ENCODE assay signal across 24 cellular contexts in the genomic region with DNA sequence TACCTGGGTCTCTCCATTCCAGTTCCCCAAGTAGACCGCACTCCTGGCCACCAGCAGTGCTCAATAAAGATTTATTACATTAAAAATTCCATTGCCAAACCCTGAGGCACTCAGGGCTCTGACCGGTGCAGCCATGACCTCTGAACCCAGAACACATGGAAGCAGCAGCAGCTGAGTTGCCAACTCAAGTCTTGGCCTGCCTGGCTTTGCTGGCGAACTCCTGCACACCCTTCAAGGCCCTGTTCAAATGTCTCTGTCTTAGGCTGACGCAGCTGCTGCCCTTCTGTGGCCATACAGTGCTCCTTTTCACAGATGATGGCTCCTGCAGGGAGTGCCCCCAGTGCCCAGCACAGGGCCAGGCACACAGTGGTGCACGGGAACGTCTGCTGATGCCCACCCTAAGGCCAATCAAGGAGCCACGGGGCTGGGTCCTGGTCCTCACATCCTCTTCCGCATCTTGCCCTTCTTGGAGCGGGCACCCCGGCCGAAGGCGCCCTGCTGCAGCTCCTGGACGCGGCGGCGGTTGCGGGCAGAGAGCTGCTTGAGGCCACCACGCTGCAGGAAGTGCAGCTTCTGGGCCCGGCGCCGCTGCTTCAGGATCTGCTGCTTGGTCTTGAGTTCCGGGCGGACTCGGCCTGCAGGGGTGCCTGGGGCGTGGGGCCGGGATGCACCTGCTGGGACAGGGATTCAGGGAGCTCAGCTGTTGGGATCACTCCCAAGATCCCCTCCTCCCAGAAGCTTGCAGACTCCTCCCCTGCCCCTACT. TPM values are rescaled to one million over a fixed set of nuclear protein-coding genes. Genes with fewer than 3 reads are reported as not detected.
DNase-seq lines count a peak whose midpoint lies in the region; ATAC-seq, FAIRE-seq and TF ChIP-seq lines count a peak whose summit lies in the region.
"Had no signal": no experiment of that assay in that cellular context is flagged by ENCODE, and none has a peak within 500 bp of the region (broad histone marks: within the 10 kb centered on the region; RNA-seq: fewer than 3 reads in every experiment).

No MANE protein-coding gene starts in this region.

- no peak for FAIRE-seq in endothelial cell of umbilical vein (lab: Jason Lieb, UNC)
- FAIRE-seq: A204.1, H54 had no signal

- H3K4me2 ChIP-seq in PC-3 (ENCODE audit: low read length) (no peak overlapping the region), endothelial cell of umbilical vein (ENCODE audit: insufficient read depth, low read length) (no peak overlapping the region)

- H2AFZ ChIP-seq in PC-3 (ENCODE audit: low read length) (no peak overlapping the region), endothelial cell of umbilical vein (ENCODE audit: low read depth, low read length) (no peak overlapping the region)

- no peaks in the 10 kb centered on the region for H3K9me1 ChIP-seq in endothelial cell of umbilical vein (replicated peaks; ENCODE audit: control insufficient read depth, extremely low read depth, insufficient read depth, low read length)

- H3K9me3 ChIP-seq in PC-3 (ENCODE audit: low read length): no peaks in the 10 kb centered on the region
- H3K9me3 ChIP-seq in endothelial cell of umbilical vein (replicated peaks; ENCODE audit: control insufficient read depth, insufficient read depth, low read length): no peaks in the 10 kb centered on the region

- peaks cover 11% of the 10 kb centered on the region for H3K4me1 Mint-ChIP-seq in activated naive CD4-positive, alpha-beta T cell treated with anti-CD3 and anti-CD28 coated beads for 36 hours (ENCODE audit: low read depth)

- H3K27me3 ChIP-seq in PC-3 (ENCODE audit: low read length) (no peaks in the 10 kb centered on the region), endothelial cell of umbilical vein (ENCODE audit: control insufficient read depth in 2 of 2, insufficient read depth in 2 of 2, low read length in 2 of 2) (peaks cover 4 to 9% of the 10 kb centered on the region in 2 experiments)

- no peaks in the 10 kb centered on the region for H3K9me3 Mint-ChIP-seq in activated naive CD4-positive, alpha-beta T cell treated with anti-CD3 and anti-CD28 coated beads for 36 hours
- H3K9me3 Mint-ChIP-seq: CD8-positive, alpha-beta memory T cell; HFFc6; T-cell had no signal

- H3K9ac ChIP-seq in PC-3 (ENCODE audit: low read length) (no peak overlapping the region), endothelial cell of umbilical vein (replicated peaks; ENCODE audit: extremely low read depth, insufficient read depth, low read length) (no peak overlapping the region)

- ATAC-seq in Right ventricle myocardium inferior: no peak
- ATAC-seq in Right ventricle myocardium superior (ENCODE audit: poor library complexity): no peak
- ATAC-seq in PC-3: no peak
- ATAC-seq: T-cell had no signal

- intact Hi-C loops in Right ventricle myocardium inferior (cut with DNase I): no loop called here
- intact Hi-C loops in Right ventricle myocardium superior (cut with DNase I): no loop called here
- intact Hi-C loops in PC-3 (cut with micrococcal nuclease): loop anchor here (10.0 kb wide), 1 partner anchor 64 kb away; no protein-coding TSS in a partner anchor
- intact Hi-C loops in endothelial cell of umbilical vein (cut with micrococcal nuclease): no loop called here
- intact Hi-C loops in activated naive CD4-positive, alpha-beta T cell treated with anti-CD3 and anti-CD28 coated beads for 36 hours (cut with micrococcal nuclease): no loop called here

- TF ChIP-seq POLR2A in endothelial cell of umbilical vein (IDR thresholded peaks at IDR 0.05; ENCODE audit: low read depth, low read length): no peak

- DNase-seq in Right ventricle myocardium inferior (ENCODE audit: missing footprints) (peak; percentile 46), Right ventricle myocardium superior (no peak), PC-3 (no peak), endothelial cell of umbilical vein (ENCODE audit: low read depth, low spot score) (no peak), AML-193 (lab: John Stamatoyannopoulos, UW) (no peak), NOMO-1 (lab: John Stamatoyannopoulos, UW; ENCODE audit: unreplicated experiment in 2 of 2) (no peak), NCI-H345 treated with DMSO at 0.1 percent for 48 hours (lab: John Stamatoyannopoulos, UW; ENCODE audit: unreplicated experiment) (no peak)
- DNase-seq in activated naive CD4-positive, alpha-beta T cell treated with anti-CD3 and anti-CD28 coated beads for 36 hours: no peak
- DNase-seq: CD8-positive, alpha-beta memory T cell; DMS79; HFFc6; KBM-7; NCI-H1092; NCI-H1436; NCI-H2029; NCI-H2227 treated with DMSO at 0.1 percent for 48 hours; NCI-H510A treated with DMSO at 0.1 percent for 48 hours; NCI-H748 treated with DMSO at 0.1 percent for 48 hours; SIG-M5; T-cell had no signal

- no peak for TF ChIP-seq CTCF in PC-3 (conservative IDR thresholded peaks at IDR 0.05; ENCODE audit: low read depth, low read length)
- TF ChIP-seq CTCF in endothelial cell of umbilical vein (IDR thresholded peaks at IDR 0.05; ENCODE audit: extremely low read depth in 1 of 2, insufficient read depth in 1 of 2, low read depth in 1 of 2, low read length in 2 of 2): no peak

- H3K4me3 ChIP-seq in PC-3 (ENCODE audit: low read length) (no peak overlapping the region), endothelial cell of umbilical vein (replicated peaks in 1 of 3; ENCODE audit: insufficient read depth in 1 of 3, low read depth in 1 of 3, low read length in 3 of 3) (no peak overlapping the region)

- no peak overlapping the region for H3K27ac ChIP-seq in PC-3 (ENCODE audit: low read length)
- no peak overlapping the region for H3K27ac ChIP-seq in endothelial cell of umbilical vein (ENCODE audit: insufficient read depth, low read depth, low read length)

- peaks cover 4% of the 10 kb centered on the region for H3K27me3 Mint-ChIP-seq in activated naive CD4-positive, alpha-beta T cell treated with anti-CD3 and anti-CD28 coated beads for 36 hours (ENCODE audit: low read depth)

- dilution Hi-C loops in endothelial cell of umbilical vein (cut with MboI; ENCODE audit: extremely low pct_ligation_motif_present, low sequenced_read_pairs): no loop called here

- H3K9me2 ChIP-seq in PC-3 (replicated peaks; ENCODE audit: low read length): no peaks in the 10 kb centered on the region

- H3K36me3 ChIP-seq in PC-3 (ENCODE audit: low read depth, low read length) (peaks cover 56% of the 10 kb centered on the region), endothelial cell of umbilical vein (ENCODE audit: control insufficient read depth in 2 of 2, extremely low read depth in 1 of 2, insufficient read depth in 2 of 2, low read length in 2 of 2) (peaks cover 7 to 36% of the 10 kb centered on the region in 2 experiments)

- H3K79me2 ChIP-seq in PC-3 (ENCODE audit: low read length): no peaks in the 10 kb centered on the region
- no peaks in the 10 kb centered on the region for H3K79me2 ChIP-seq in endothelial cell of umbilical vein (ENCODE audit: control insufficient read depth, insufficient read depth, low read length)

- H3F3A ChIP-seq in PC-3 (ENCODE audit: low read length, unreplicated experiment): no peaks in the 10 kb centered on the region

- peaks cover 24% of the 10 kb centered on the region for H3K36me3 Mint-ChIP-seq in activated naive CD4-positive, alpha-beta T cell treated with anti-CD3 and anti-CD28 coated beads for 36 hours (ENCODE audit: low read depth)

- H3K4me1 ChIP-seq in PC-3 (ENCODE audit: insufficient read depth, low read length): peaks cover 9% of the 10 kb centered on the region
- H3K4me1 ChIP-seq in endothelial cell of umbilical vein (ENCODE audit: control insufficient read depth, extremely low read depth, insufficient read depth, low read length): no peaks in the 10 kb centered on the region

- H3K27ac Mint-ChIP-seq in activated naive CD4-positive, alpha-beta T cell treated with anti-CD3 and anti-CD28 coated beads for 36 hours: no peak overlapping the region
- H3K27ac Mint-ChIP-seq: HFFc6, T-cell had no signal

- POLR2A ChIA-PET in PC-3 (lab: Charles Lee; ENCODE audit: unreplicated experiment): no interaction called here
- POLR2A ChIA-PET in endothelial cell of umbilical vein (lab: Charles Lee): no interaction called here

- peaks cover 15% of the 10 kb centered on the region; the same call in 1 of the 2 replicates for H4K20me1 ChIP-seq in PC-3 (ENCODE audit: low read length)
- no peaks in the 10 kb centered on the region for H4K20me1 ChIP-seq in endothelial cell of umbilical vein (replicated peaks; ENCODE audit: control insufficient read depth, extremely low read depth, insufficient read depth, low read length)

- H3K4me3 Mint-ChIP-seq in activated naive CD4-positive, alpha-beta T cell treated with anti-CD3 and anti-CD28 coated beads for 36 hours: no peak overlapping the region
- H3K4me3 Mint-ChIP-seq: HFFc6, T-cell had no signal

- CTCF ChIA-PET in PC-3 (lab: Charles Lee) (no interaction called here), endothelial cell of umbilical vein (lab: Charles Lee) (interaction anchor here (2.1 kb wide), 1 partner anchor 166 kb away, joined by 6 read pairs; no protein-coding TSS in a partner anchor)
- CTCF ChIA-PET in activated naive CD4-positive, alpha-beta T cell treated with anti-CD3 and anti-CD28 coated beads for 36 hours (lab: Charles Lee): interaction anchor here (8.0 kb wide), 1 partner anchor 109 kb away, joined by 52 read pairs; no protein-coding TSS in a partner anchor

- BruUV-seq in PC-3 (replicated peaks; lab: Mats Ljungman, UMichigan) (TSS peak; percentile 39), endothelial cell of umbilical vein (replicated peaks; lab: Mats Ljungman, UMichigan) (TSS peak; percentile 96)

RNA-seq across cellular contexts. Expression of a gene that starts 9.1 kb away (rescaled TPM):
- total RNA-seq in Right ventricle myocardium inferior (not detected), Right ventricle myocardium superior (not detected), PC-3 (2014; rRNA removed) (not detected in 2 replicates), endothelial cell of umbilical vein (not detected in 2 replicates)
- not detected in 2 replicates for polyA plus RNA-seq in endothelial cell of umbilical vein
- not detected in 2 replicates for polyA plus RNA-seq in endothelial cell of umbilical vein (2011; cell fraction: cytosol; rRNA removed)
- polyA plus RNA-seq in endothelial cell of umbilical vein (2011; cell fraction: nucleus; rRNA removed): not detected in 2 replicates
- 0.12 and 0.15 TPM in 2 replicates for polyA plus RNA-seq in endothelial cell of umbilical vein (2012)
- polyA minus RNA-seq in endothelial cell of umbilical vein: not detected in 2 replicates
- 1.0 TPM for polyA minus RNA-seq in endothelial cell of umbilical vein (2011; cell fraction: cytosol; rRNA and poly(A)+ RNA removed)
- polyA minus RNA-seq in endothelial cell of umbilical vein (2011; cell fraction: nucleus; rRNA and poly(A)+ RNA removed): not detected in 2 replicates
- total RNA-seq in activated naive CD4-positive, alpha-beta T cell treated with anti-CD3 and anti-CD28 coated beads for 36 hours: 1 to 10 TPM in 1 of 2 experiments, under 1 TPM in 1; 0.57 to 1.3 TPM
- total RNA-seq: RPMI7951 had no signal
- polyA plus RNA-seq: BJ; CD8-positive, alpha-beta memory T cell had no signal

RNA-seq across cellular contexts. Expression of a gene that starts 23.1 kb away (rescaled TPM):
- total RNA-seq in Right ventricle myocardium inferior (not detected), Right ventricle myocardium superior (not detected), PC-3 (2014; rRNA removed) (0.66 and 0.69 TPM in 2 replicates), endothelial cell of umbilical vein (not detected in 2 replicates)
- not detected in 2 replicates for polyA plus RNA-seq in endothelial cell of umbilical vein
- polyA plus RNA-seq in endothelial cell of umbilical vein (2011; cell fraction: cytosol; rRNA removed): not detected in 2 replicates
- polyA plus RNA-seq in endothelial cell of umbilical vein (2011; cell fraction: nucleus; rRNA removed): not detected in 2 replicates
- polyA plus RNA-seq in endothelial cell of umbilical vein (2012): not detected in 2 replicates
- polyA minus RNA-seq in endothelial cell of umbilical vein: not detected in 2 replicates
- not detected for polyA minus RNA-seq in endothelial cell of umbilical vein (2011; cell fraction: cytosol; rRNA and poly(A)+ RNA removed)
- not detected in 2 replicates for polyA minus RNA-seq in endothelial cell of umbilical vein (2011; cell fraction: nucleus; rRNA and poly(A)+ RNA removed)
- 1 to 10 TPM; 2.6 to 3.2 TPM for total RNA-seq in activated naive CD4-positive, alpha-beta T cell treated with anti-CD3 and anti-CD28 coated beads for 36 hours
- total RNA-seq: HFFc6, RPMI7951 had no signal
- polyA plus RNA-seq: BJ had no signal

RNA-seq across cellular contexts. Expression of a gene that starts 26.7 kb away (rescaled TPM):
- total RNA-seq in Right ventricle myocardium inferior (38.5 TPM), Right ventricle myocardium superior (33.6 TPM), PC-3 (2014; rRNA removed) (158 and 309 TPM in 2 replicates), endothelial cell of umbilical vein (76.4 and 90.0 TPM in 2 replicates)
- 41.9 and 54.1 TPM in 2 replicates for polyA plus RNA-seq in endothelial cell of umbilical vein
- 60.6 and 60.8 TPM in 2 replicates for polyA plus RNA-seq in endothelial cell of umbilical vein (2011; cell fraction: cytosol; rRNA removed)
- 70.0 and 79.9 TPM in 2 replicates for polyA plus RNA-seq in endothelial cell of umbilical vein (2011; cell fraction: nucleus; rRNA removed)
- polyA plus RNA-seq in endothelial cell of umbilical vein (2012): 34.6 and 38.7 TPM in 2 replicates
- polyA minus RNA-seq in endothelial cell of umbilical vein: 26.9 and 43.8 TPM in 2 replicates
- 41.9 TPM for polyA minus RNA-seq in endothelial cell of umbilical vein (2011; cell fraction: cytosol; rRNA and poly(A)+ RNA removed)
- 36.6 and 38.9 TPM in 2 replicates for polyA minus RNA-seq in endothelial cell of umbilical vein (2011; cell fraction: nucleus; rRNA and poly(A)+ RNA removed)
- 100 to 1,000 TPM; 114 to 116 TPM for total RNA-seq in activated naive CD4-positive, alpha-beta T cell treated with anti-CD3 and anti-CD28 coated beads for 36 hours

RNA-seq across cellular contexts. Expression of a gene that starts 26.9 kb away (rescaled TPM):
- total RNA-seq in Right ventricle myocardium inferior: 18.1 TPM
- 16.3 TPM for total RNA-seq in Right ventricle myocardium superior
- 66.8 and 71.6 TPM in 2 replicates for total RNA-seq in PC-3 (2014; rRNA removed)
- 20.4 and 20.7 TPM in 2 replicates for total RNA-seq in endothelial cell of umbilical vein
- 21.1 and 21.3 TPM in 2 replicates for polyA plus RNA-seq in endothelial cell of umbilical vein
- polyA plus RNA-seq in endothelial cell of umbilical vein (2011; cell fraction: cytosol; rRNA removed): 12.9 and 16.2 TPM in 2 replicates
- polyA plus RNA-seq in endothelial cell of umbilical vein (2011; cell fraction: nucleus; rRNA removed): 6.4 and 7.6 TPM in 2 replicates
- polyA plus RNA-seq in endothelial cell of umbilical vein (2012): 16.4 and 17.8 TPM in 2 replicates
- polyA minus RNA-seq in endothelial cell of umbilical vein: 7.9 and 8.3 TPM in 2 replicates
- 22.8 TPM for polyA minus RNA-seq in endothelial cell of umbilical vein (2011; cell fraction: cytosol; rRNA and poly(A)+ RNA removed)
- polyA minus RNA-seq in endothelial cell of umbilical vein (2011; cell fraction: nucleus; rRNA and poly(A)+ RNA removed): 4.5 and 8.0 TPM in 2 replicates
- total RNA-seq in activated naive CD4-positive, alpha-beta T cell treated with anti-CD3 and anti-CD28 coated beads for 36 hours: 10 to 100 TPM; 14.0 to 16.1 TPM
